ENCODE assay signal across 10 cellular contexts in the genomic region with DNA sequence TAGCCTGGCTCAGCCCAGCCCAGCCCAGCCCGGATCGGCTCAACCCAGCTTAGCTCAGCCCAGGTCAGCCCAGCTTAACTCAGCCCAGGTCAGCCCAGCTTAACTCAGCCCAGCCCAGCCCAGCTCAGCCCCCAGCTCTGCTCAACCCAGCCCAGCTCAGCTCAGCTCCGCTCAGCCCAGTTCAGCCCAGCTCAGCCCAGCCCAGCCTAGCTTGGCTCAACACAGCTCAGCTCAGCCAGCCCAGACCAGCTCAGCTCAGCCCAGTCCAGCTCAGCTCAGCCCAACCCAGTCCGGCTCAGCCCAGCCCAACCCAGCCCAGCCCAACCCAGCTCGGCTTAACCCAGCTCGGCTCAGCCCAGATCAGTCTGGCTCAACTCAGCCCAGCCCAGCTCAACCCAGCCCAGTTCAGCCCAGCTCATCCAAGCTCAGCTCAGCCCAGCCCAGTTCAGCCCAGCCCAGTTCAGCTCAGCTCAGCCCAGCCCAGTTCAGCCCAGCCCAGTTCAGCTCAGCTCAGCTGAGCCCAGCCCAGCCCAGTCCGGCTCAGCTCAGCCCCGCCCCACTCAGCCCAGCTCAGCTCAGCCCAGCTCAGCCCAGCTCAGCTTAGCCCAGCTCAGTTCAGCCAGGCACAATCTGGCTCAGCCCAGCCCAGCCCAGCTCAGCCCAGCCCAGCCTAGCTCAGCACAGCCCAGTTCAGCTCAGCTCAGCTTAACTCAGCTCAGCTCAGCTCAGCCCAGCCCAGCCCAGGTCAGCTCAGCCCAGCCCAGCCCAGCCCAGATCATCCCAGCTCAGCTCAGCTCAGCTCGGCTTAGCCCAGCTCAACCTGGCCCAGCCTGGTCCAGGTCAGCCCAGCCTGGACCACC.
A peak's percentile ranks its signal among the peaks of the same experiment; 100 is the strongest.
DNase-seq lines count a peak whose midpoint lies in the region; ATAC-seq and TF ChIP-seq lines count a peak whose summit lies in the region.
"Had no signal": no experiment of that assay in that cellular context is flagged by ENCODE, and none has a peak within 500 bp of the region (broad histone marks: within the 10 kb centered on the region; RNA-seq: fewer than 3 reads in every experiment).

No MANE protein-coding gene starts in this region.

- 100% methylated on average over 1 of the region's 9 CpGs for WGBS in suprapubic skin

- TF ChIP-seq CTCF in WERI-Rb-1 (IDR thresholded peaks at IDR 0.05; ENCODE audit: low read depth, low read length), result no peak
- TF ChIP-seq CTCF in left ventricle myocardium inferior (IDR thresholded peaks at IDR 0.05; ENCODE audit: borderline replicate concordance), result no peak
- TF ChIP-seq CTCF in suprapubic skin (IDR thresholded peaks at IDR 0.05), result no peak

- TF ChIP-seq EP300 in suprapubic skin (IDR thresholded peaks at IDR 0.05), result no peak

- H3K27ac ChIP-seq in WERI-Rb-1 (no peak overlapping the region), left ventricle myocardium inferior (replicated peaks) (no peak overlapping the region), suprapubic skin (no peak overlapping the region)
- H3K27ac ChIP-seq: breast epithelium had no signal

- H3K27me3 ChIP-seq in WERI-Rb-1 (ENCODE audit: insufficient read depth, low read depth, severe bottlenecking) (peaks cover 67% of the 10 kb centered on the region), left ventricle myocardium inferior (ENCODE audit: low read depth) (peaks cover 23% of the 10 kb centered on the region), suprapubic skin (peaks cover 2% of the 10 kb centered on the region)
- H3K27me3 ChIP-seq: breast epithelium had no signal

- no peak for TF ChIP-seq POLR2A in suprapubic skin (IDR thresholded peaks at IDR 0.05)

- DNase-seq in NK-92 treated with Interleukin-12 subunit alpha and Interleukin-12 subunit beta, amount 100 ng/mL, for 24 hours (lab: John Stamatoyannopoulos, UW), result peak; percentile 98
- no peak for DNase-seq in NK-92 (lab: John Stamatoyannopoulos, UW; ENCODE audit: unreplicated experiment)
- peak; percentile 4 for DNase-seq in WERI-Rb-1
- DNase-seq in left ventricle myocardium inferior, result peak; percentile 9
- DNase-seq in suprapubic skin (ENCODE audit: low spot score in 2 of 2), result peak; percentile 54 to 71
- DNase-seq in foreskin melanocyte, result no peak
- DNase-seq: NCI-H748 treated with DMSO at 0.1 percent for 48 hours had no signal

- H3K36me3 ChIP-seq in WERI-Rb-1 (no peaks in the 10 kb centered on the region), left ventricle myocardium inferior (no peaks in the 10 kb centered on the region), suprapubic skin (no peaks in the 10 kb centered on the region)
- H3K36me3 ChIP-seq: breast epithelium had no signal

- intact Hi-C loops in left ventricle myocardium inferior (cut with micrococcal nuclease), result no loop called here

- H3K4me1 ChIP-seq in left ventricle myocardium inferior (no peaks in the 10 kb centered on the region), suprapubic skin (no peaks in the 10 kb centered on the region)
- H3K4me1 ChIP-seq: breast epithelium had no signal

- ATAC-seq in GM18873 (IDR thresholded peaks at IDR 0.05; ENCODE audit: low FRiP score, unreplicated experiment) (no peak), GM19351 (IDR thresholded peaks at IDR 0.05; ENCODE audit: unreplicated experiment) (no peak)

- H3K9me3 ChIP-seq in WERI-Rb-1 (ENCODE audit: severe bottlenecking), result no peaks in the 10 kb centered on the region
- H3K9me3 ChIP-seq in left ventricle myocardium inferior (replicated peaks), result no peaks in the 10 kb centered on the region
- no peaks in the 10 kb centered on the region for H3K9me3 ChIP-seq in suprapubic skin

- H3K4me3 ChIP-seq in WERI-Rb-1 (ENCODE audit: low read depth, low read length) (no peak overlapping the region), left ventricle myocardium inferior (no peak overlapping the region), suprapubic skin (no peak overlapping the region)
- H3K4me3 ChIP-seq: breast epithelium had no signal

Comparison
In these comparisons a context has a peak if more than half of its experiments do, and no peak if none do; other contexts are left out.
1. DNase-seq: peak in NK-92 treated with Interleukin-12 subunit alpha and Interleukin-12 subunit beta, amount 100 ng/mL, for 24 hours (single experiment), WERI-Rb-1 (single experiment), left ventricle myocardium inferior (single experiment) and suprapubic skin (2 of 2); none in NK-92 (single experiment) and foreskin melanocyte (single experiment).